8 cellular contexts compared by ENCODE assay signal in genomic region chr3:124761250-124761796, GRCh38. TPM values are rescaled to one million over a fixed set of nuclear protein-coding genes. Genes with fewer than 3 reads are reported as not detected.
DNase-seq lines count a peak whose midpoint lies in the region; ATAC-seq and TF ChIP-seq lines count a peak whose summit lies in the region.

No MANE protein-coding gene starts in this region.

- no peaks in the 10 kb centered on the region for H3K36me3 Mint-ChIP-seq in activated T-cell treated with anti-CD3 and anti-CD28 coated beads, Interleukin-2, amount 50 U/mL, for 4 hours (ENCODE audit: insufficient read depth)
- H3K36me3 Mint-ChIP-seq in nephron progenitor cell (ENCODE audit: low read depth): peaks cover 14% of the 10 kb centered on the region
- no peaks in the 10 kb centered on the region for H3K36me3 Mint-ChIP-seq in stimulated activated memory B cell treated with anti-CD40 and anti-IgM and Interleukin-4, amounts not matched to agents 10 μg/mL and 1 μg/mL and 100 μg/mL, for 72 hours

- no peaks in the 10 kb centered on the region for H3K27me3 Mint-ChIP-seq in activated T-cell treated with anti-CD3 and anti-CD28 coated beads, Interleukin-2, amount 50 U/mL, for 4 hours (ENCODE audit: low read depth)
- no peaks in the 10 kb centered on the region for H3K27me3 Mint-ChIP-seq in nephron progenitor cell (ENCODE audit: low read depth, poor library complexity)
- H3K27me3 Mint-ChIP-seq in stimulated activated memory B cell treated with anti-CD40 and anti-IgM and Interleukin-4, amounts not matched to agents 10 μg/mL and 1 μg/mL and 100 μg/mL, for 72 hours: peaks cover 29% of the 10 kb centered on the region

- peak; percentile 63 to 83 for ATAC-seq in activated T-cell treated with anti-CD3 and anti-CD28 coated beads, Interleukin-2, amount 50 U/mL, for 4 hours
- ATAC-seq in stimulated activated memory B cell treated with anti-CD40 and anti-IgM and Interleukin-4, amounts not matched to agents 10 μg/mL and 1 μg/mL and 100 μg/mL, for 72 hours: peak; percentile 65
- ATAC-seq in HG03520 (IDR thresholded peaks at IDR 0.05; ENCODE audit: unreplicated experiment): no peak

- no peak for TF ChIP-seq POLR2A in Peyer's patch (IDR thresholded peaks at IDR 0.05)

- H3K4me1 Mint-ChIP-seq in activated T-cell treated with anti-CD3 and anti-CD28 coated beads, Interleukin-2, amount 50 U/mL, for 4 hours (ENCODE audit: low read depth): peaks cover 5% of the 10 kb centered on the region
- peaks cover 21% of the 10 kb centered on the region for H3K4me1 Mint-ChIP-seq in nephron progenitor cell
- H3K4me1 Mint-ChIP-seq in stimulated activated memory B cell treated with anti-CD40 and anti-IgM and Interleukin-4, amounts not matched to agents 10 μg/mL and 1 μg/mL and 100 μg/mL, for 72 hours: peaks cover 6% of the 10 kb centered on the region

- peaks cover 0 to 29% (median 0%) of the 10 kb centered on the region in 3 donors for H3K36me3 ChIP-seq in Peyer's patch

- H3K9me3 ChIP-seq in Peyer's patch: no peaks in the 10 kb centered on the region

- DNase-seq in GM03348 (ENCODE audit: low spot score): peak; percentile 87
- DNase-seq in KG1 (lab: John Stamatoyannopoulos, UW): peak; percentile 77
- peak; percentile 75 to 94 (median 87) for DNase-seq in Peyer's patch
- DNase-seq in activated T-cell treated with anti-CD3 and anti-CD28 coated beads, Interleukin-2, amount 50 U/mL, for 4 hours: peak; percentile 77
- DNase-seq in fibroblast of gingiva (ENCODE audit: low read depth): peak; percentile 91
- DNase-seq in nephron progenitor cell: peak; percentile 86

- H3K27ac Mint-ChIP-seq in nephron progenitor cell: no peak overlapping the region
- H3K27ac Mint-ChIP-seq in stimulated activated memory B cell treated with anti-CD40 and anti-IgM and Interleukin-4, amounts not matched to agents 10 μg/mL and 1 μg/mL and 100 μg/mL, for 72 hours: no peak overlapping the region

- H3K4me3 ChIP-seq in Peyer's patch: no peak overlapping the region

- no peaks in the 10 kb centered on the region for H3K27me3 ChIP-seq in Peyer's patch

- no peaks in the 10 kb centered on the region for H3K9me3 Mint-ChIP-seq in activated T-cell treated with anti-CD3 and anti-CD28 coated beads, Interleukin-2, amount 50 U/mL, for 4 hours
- H3K9me3 Mint-ChIP-seq in nephron progenitor cell: no peaks in the 10 kb centered on the region
- H3K9me3 Mint-ChIP-seq in stimulated activated memory B cell treated with anti-CD40 and anti-IgM and Interleukin-4, amounts not matched to agents 10 μg/mL and 1 μg/mL and 100 μg/mL, for 72 hours: no peaks in the 10 kb centered on the region

- peak overlapping the region; percentile 59 for H3K4me3 Mint-ChIP-seq in activated T-cell treated with anti-CD3 and anti-CD28 coated beads, Interleukin-2, amount 50 U/mL, for 4 hours
- H3K4me3 Mint-ChIP-seq in nephron progenitor cell: no peak overlapping the region
- H3K4me3 Mint-ChIP-seq in stimulated activated memory B cell treated with anti-CD40 and anti-IgM and Interleukin-4, amounts not matched to agents 10 μg/mL and 1 μg/mL and 100 μg/mL, for 72 hours: peak overlapping the region; percentile 50

- peak; percentile 83 to 96 (median 93) for TF ChIP-seq CTCF in Peyer's patch (IDR thresholded peaks at IDR 0.05)
- TF ChIP-seq CTCF in nephron progenitor cell (IDR thresholded peaks at IDR 0.05): peak; percentile 93

- no peaks in the 10 kb centered on the region for H3K4me1 ChIP-seq in Peyer's patch

- no peak overlapping the region for H3K27ac ChIP-seq in Peyer's patch

RNA-seq across cellular contexts. Expression of gene UMPS, which starts 31.1 kb away (rescaled TPM):
- total RNA-seq in Peyer's patch: 10 to 100 TPM; 15.6 to 28.4 (median 23.0) TPM
- total RNA-seq in activated T-cell treated with anti-CD3 and anti-CD28 coated beads, Interleukin-2, amount 50 U/mL, for 4 hours: 10 to 100 TPM; 72.7 to 83.9 (median 75.5) TPM
